Comparison of ENCODE assay signal across 1 cellular context in the genomic region with DNA sequence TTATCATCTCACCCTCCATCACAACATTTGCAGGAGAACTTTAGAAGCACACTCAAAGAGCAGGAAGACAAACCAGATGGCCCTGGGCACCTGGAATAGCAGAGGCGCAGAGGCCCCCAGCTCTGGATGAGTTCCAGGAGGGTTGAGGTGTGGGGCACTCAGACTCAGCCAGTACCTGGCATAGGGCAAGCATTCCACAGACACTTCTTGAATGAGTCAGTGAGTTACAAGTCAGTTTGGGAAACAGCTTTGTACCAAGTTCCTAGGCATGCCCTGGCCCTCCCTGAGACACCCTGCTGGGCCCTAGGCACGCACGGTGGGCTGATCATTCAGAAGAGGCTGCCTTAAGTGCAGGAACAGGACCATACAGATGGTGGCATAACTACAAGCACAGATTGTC.
TF ChIP-seq lines count a peak whose summit lies in the region.

No MANE protein-coding gene starts in this region.

TF ChIP-seq in GM23338, 12 proteins besides CTCF, POLR2A, EP300 and RAD21 (continued from another document):
- TF ChIP-seq, protein P1, sequence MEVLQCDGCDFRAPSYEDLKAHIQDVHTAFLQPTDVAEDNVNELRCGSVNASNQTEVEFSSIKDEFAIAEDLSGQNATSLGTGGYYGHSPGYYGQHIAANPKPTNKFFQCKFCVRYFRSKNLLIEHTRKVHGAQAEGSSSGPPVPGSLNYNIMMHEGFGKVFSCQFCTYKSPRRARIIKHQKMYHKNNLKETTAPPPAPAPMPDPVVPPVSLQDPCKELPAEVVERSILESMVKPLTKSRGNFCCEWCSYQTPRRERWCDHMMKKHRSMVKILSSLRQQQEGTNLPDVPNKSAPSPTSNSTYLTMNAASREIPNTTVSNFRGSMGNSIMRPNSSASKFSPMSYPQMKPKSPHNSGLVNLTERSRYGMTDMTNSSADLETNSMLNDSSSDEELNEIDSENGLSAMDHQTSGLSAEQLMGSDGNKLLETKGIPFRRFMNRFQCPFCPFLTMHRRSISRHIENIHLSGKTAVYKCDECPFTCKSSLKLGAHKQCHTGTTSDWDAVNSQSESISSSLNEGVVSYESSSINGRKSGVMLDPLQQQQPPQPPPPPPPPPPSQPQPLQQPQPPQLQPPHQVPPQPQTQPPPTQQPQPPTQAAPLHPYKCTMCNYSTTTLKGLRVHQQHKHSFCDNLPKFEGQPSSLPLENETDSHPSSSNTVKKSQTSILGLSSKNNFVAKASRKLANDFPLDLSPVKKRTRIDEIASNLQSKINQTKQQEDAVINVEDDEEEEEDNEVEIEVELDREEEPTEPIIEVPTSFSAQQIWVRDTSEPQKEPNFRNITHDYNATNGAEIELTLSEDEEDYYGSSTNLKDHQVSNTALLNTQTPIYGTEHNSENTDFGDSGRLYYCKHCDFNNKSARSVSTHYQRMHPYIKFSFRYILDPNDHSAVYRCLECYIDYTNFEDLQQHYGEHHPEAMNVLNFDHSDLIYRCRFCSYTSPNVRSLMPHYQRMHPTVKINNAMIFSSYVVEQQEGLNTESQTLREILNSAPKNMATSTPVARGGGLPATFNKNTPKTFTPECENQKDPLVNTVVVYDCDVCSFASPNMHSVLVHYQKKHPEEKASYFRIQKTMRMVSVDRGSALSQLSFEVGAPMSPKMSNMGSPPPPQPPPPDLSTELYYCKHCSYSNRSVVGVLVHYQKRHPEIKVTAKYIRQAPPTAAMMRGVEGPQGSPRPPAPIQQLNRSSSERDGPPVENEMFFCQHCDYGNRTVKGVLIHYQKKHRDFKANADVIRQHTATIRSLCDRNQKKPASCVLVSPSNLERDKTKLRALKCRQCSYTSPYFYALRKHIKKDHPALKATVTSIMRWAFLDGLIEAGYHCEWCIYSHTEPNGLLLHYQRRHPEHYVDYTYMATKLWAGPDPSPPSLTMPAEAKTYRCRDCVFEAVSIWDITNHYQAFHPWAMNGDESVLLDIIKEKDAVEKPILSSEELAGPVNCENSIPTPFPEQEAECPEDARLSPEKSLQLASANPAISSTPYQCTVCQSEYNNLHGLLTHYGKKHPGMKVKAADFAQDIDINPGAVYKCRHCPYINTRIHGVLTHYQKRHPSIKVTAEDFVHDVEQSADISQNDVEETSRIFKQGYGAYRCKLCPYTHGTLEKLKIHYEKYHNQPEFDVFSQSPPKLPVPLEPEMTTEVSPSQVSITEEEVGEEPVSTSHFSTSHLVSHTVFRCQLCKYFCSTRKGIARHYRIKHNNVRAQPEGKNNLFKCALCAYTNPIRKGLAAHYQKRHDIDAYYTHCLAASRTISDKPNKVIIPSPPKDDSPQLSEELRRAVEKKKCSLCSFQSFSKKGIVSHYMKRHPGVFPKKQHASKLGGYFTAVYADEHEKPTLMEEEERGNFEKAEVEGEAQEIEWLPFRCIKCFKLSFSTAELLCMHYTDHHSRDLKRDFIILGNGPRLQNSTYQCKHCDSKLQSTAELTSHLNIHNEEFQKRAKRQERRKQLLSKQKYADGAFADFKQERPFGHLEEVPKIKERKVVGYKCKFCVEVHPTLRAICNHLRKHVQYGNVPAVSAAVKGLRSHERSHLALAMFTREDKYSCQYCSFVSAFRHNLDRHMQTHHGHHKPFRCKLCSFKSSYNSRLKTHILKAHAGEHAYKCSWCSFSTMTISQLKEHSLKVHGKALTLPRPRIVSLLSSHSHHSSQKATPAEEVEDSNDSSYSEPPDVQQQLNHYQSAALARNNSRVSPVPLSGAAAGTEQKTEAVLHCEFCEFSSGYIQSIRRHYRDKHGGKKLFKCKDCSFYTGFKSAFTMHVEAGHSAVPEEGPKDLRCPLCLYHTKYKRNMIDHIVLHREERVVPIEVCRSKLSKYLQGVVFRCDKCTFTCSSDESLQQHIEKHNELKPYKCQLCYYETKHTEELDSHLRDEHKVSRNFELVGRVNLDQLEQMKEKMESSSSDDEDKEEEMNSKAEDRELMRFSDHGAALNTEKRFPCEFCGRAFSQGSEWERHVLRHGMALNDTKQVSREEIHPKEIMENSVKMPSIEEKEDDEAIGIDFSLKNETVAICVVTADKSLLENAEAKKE (CRISPR knock-in tag; IDR thresholded peaks at IDR 0.05), result no peak
- TF ChIP-seq CREB1 (CRISPR knock-in tag; IDR thresholded peaks at IDR 0.05; ENCODE audit: low read depth) (no peak), POLR2AphosphoS5 (IDR thresholded peaks at IDR 0.05; ENCODE audit: low read depth) (no peak)
